ENCODE assay signal across 8 cellular contexts in the genomic region with DNA sequence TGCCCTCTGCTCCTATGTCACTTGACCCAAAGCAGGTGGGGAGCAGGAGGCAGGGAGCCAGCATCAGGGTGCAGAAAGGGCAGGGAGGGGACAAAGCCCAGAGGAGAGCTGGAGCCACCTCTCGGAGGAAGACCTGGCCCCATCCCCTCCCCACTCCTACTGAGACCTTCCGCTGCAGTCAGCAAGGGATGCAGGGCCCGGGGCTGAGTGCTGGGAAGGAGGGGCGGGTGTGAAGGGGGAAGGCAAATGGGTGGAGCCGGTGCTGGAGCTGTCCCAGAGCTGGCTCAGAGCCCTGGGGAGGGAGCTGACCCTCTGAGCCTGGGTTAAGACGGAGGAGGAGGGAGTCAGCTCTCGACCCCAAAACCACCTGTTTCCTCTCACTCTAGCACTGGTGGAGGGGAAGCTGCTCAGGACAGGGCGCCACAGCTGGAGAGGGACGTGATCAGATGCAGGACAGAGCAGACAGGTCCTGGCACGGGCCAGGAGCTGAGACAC. TPM values are rescaled to one million over a fixed set of nuclear protein-coding genes. Genes with fewer than 3 reads are reported as not detected.
A peak's percentile ranks its signal among the peaks of the same experiment; 100 is the strongest.
DNase-seq lines count a peak whose midpoint lies in the region; ATAC-seq and TF ChIP-seq lines count a peak whose summit lies in the region.

No MANE protein-coding gene starts in this region.

- H3K4me1 Mint-ChIP-seq in natural killer cell: peaks cover 6 to 7% of the 10 kb centered on the region in 2 donors
- H3K4me1 Mint-ChIP-seq in natural killer cell treated with Interleukin-12 subunit alpha and Interleukin-12 subunit beta and Interleukin-15 and Interleukin-18, amount 100 ng/mL, for 72 hours (ENCODE audit: low read depth in 2 of 2): peaks cover 0 to 14% of the 10 kb centered on the region in 2 donors
- peaks cover 40% of the 10 kb centered on the region for H3K4me1 Mint-ChIP-seq in neural crest cell
- peaks cover 2% of the 10 kb centered on the region for H3K4me1 Mint-ChIP-seq in T-helper 17 cell
- no peaks in the 10 kb centered on the region for H3K4me1 Mint-ChIP-seq in CD4-positive, alpha-beta memory T cell

- no peaks in the 10 kb centered on the region for H3K27me3 Mint-ChIP-seq in natural killer cell (ENCODE audit: low read depth in 2 of 2)
- H3K27me3 Mint-ChIP-seq in natural killer cell treated with Interleukin-12 subunit alpha and Interleukin-12 subunit beta and Interleukin-15 and Interleukin-18, amount 100 ng/mL, for 72 hours: no peaks in the 10 kb centered on the region
- H3K27me3 Mint-ChIP-seq in neural crest cell (ENCODE audit: low read depth): peaks cover 6% of the 10 kb centered on the region
- no peaks in the 10 kb centered on the region for H3K27me3 Mint-ChIP-seq in T-helper 17 cell
- no peaks in the 10 kb centered on the region for H3K27me3 Mint-ChIP-seq in CD4-positive, alpha-beta memory T cell

- no peaks in the 10 kb centered on the region for H3K9me3 ChIP-seq in T-helper 17 cell (ENCODE audit: control insufficient read depth, low read length, poor library complexity, severe bottlenecking)
- H3K9me3 ChIP-seq in CD4-positive, alpha-beta memory T cell (ENCODE audit: control insufficient read depth in 1 of 2, low read length in 2 of 2): no peaks in the 10 kb centered on the region

- TF ChIP-seq CTCF in natural killer cell (IDR thresholded peaks at IDR 0.05) (no peak), fibroblast of pulmonary artery (IDR thresholded peaks at IDR 0.05; ENCODE audit: low read length, missing control alignments) (no peak), neural crest cell (conservative IDR thresholded peaks at IDR 0.05) (no peak)

- H3K4me1 ChIP-seq in CD4-positive, alpha-beta memory T cell (ENCODE audit: insufficient read depth, low read length): no peaks in the 10 kb centered on the region

- DNase-seq in natural killer cell (no peak), fibroblast of pulmonary artery (ENCODE audit: low read depth) (peak; percentile 69), neural crest cell (ENCODE audit: low read depth, low spot score) (no peak), cerebellar cortex (ENCODE audit: low spot score) (no peak), T-helper 17 cell (no peak)
- no peak for DNase-seq in natural killer cell treated with Interleukin-12 subunit alpha and Interleukin-12 subunit beta and Interleukin-15 and Interleukin-18, amount 100 ng/mL, for 72 hours (ENCODE audit: low spot score)
- DNase-seq in CD4-positive, alpha-beta memory T cell: no peak

- H3K27ac Mint-ChIP-seq in natural killer cell (peak overlapping the region; percentile 36 to 54), neural crest cell (ENCODE audit: unreplicated experiment) (peak overlapping the region; percentile 92), T-helper 17 cell (no peak overlapping the region)
- no peak overlapping the region for H3K27ac Mint-ChIP-seq in natural killer cell treated with Interleukin-12 subunit alpha and Interleukin-12 subunit beta and Interleukin-15 and Interleukin-18, amount 100 ng/mL, for 72 hours
- no peak overlapping the region for H3K27ac Mint-ChIP-seq in CD4-positive, alpha-beta memory T cell

- H3K27me3 ChIP-seq in CD4-positive, alpha-beta memory T cell (ENCODE audit: insufficient read depth, low read length): no peaks in the 10 kb centered on the region

- H3K36me3 ChIP-seq in CD4-positive, alpha-beta memory T cell (ENCODE audit: insufficient read depth, low read length): peaks cover 16% of the 10 kb centered on the region

- no peaks in the 10 kb centered on the region for H3K9me3 Mint-ChIP-seq in natural killer cell
- H3K9me3 Mint-ChIP-seq in natural killer cell treated with Interleukin-12 subunit alpha and Interleukin-12 subunit beta and Interleukin-15 and Interleukin-18, amount 100 ng/mL, for 72 hours: no peaks in the 10 kb centered on the region
- no peaks in the 10 kb centered on the region for H3K9me3 Mint-ChIP-seq in neural crest cell
- no peaks in the 10 kb centered on the region for H3K9me3 Mint-ChIP-seq in CD4-positive, alpha-beta memory T cell

- H3K4me3 Mint-ChIP-seq in natural killer cell: no peak overlapping the region
- no peak overlapping the region for H3K4me3 Mint-ChIP-seq in natural killer cell treated with Interleukin-12 subunit alpha and Interleukin-12 subunit beta and Interleukin-15 and Interleukin-18, amount 100 ng/mL, for 72 hours
- H3K4me3 Mint-ChIP-seq in neural crest cell: no peak overlapping the region
- no peak overlapping the region for H3K4me3 Mint-ChIP-seq in T-helper 17 cell
- H3K4me3 Mint-ChIP-seq in CD4-positive, alpha-beta memory T cell: no peak overlapping the region

- H3K4me3 ChIP-seq in fibroblast of pulmonary artery (replicated peaks; ENCODE audit: low read depth, low read length): no peak overlapping the region
- H3K4me3 ChIP-seq in CD4-positive, alpha-beta memory T cell (ENCODE audit: low read length in 2 of 2): no peak overlapping the region

- H3K27ac ChIP-seq in CD4-positive, alpha-beta memory T cell (ENCODE audit: low read depth, low read length): no peak overlapping the region

- peak in 2 of 3 donors; percentile 34 to 60 for ATAC-seq in natural killer cell
- no peak for ATAC-seq in natural killer cell treated with Interleukin-12 subunit alpha and Interleukin-12 subunit beta and Interleukin-15 and Interleukin-18, amount 100 ng/mL, for 72 hours
- ATAC-seq in T-helper 17 cell: no peak
- no peak for ATAC-seq in GM18517 (IDR thresholded peaks at IDR 0.05; ENCODE audit: unreplicated experiment)

- H3K36me3 Mint-ChIP-seq in natural killer cell: peaks cover 7% of the 10 kb centered on the region
- no peaks in the 10 kb centered on the region for H3K36me3 Mint-ChIP-seq in natural killer cell treated with Interleukin-12 subunit alpha and Interleukin-12 subunit beta and Interleukin-15 and Interleukin-18, amount 100 ng/mL, for 72 hours
- H3K36me3 Mint-ChIP-seq in neural crest cell (ENCODE audit: low read depth): peaks cover 6% of the 10 kb centered on the region
- peaks cover 10% of the 10 kb centered on the region for H3K36me3 Mint-ChIP-seq in T-helper 17 cell (ENCODE audit: low read depth)
- H3K36me3 Mint-ChIP-seq in CD4-positive, alpha-beta memory T cell: peaks cover 31 to 39% of the 10 kb centered on the region in 2 donors

- CTCF ChIA-PET in CD4-positive, alpha-beta memory T cell (lab: Charles Lee; ENCODE audit: partially characterized antibody): interaction anchor here (0.5 to 2.1 kb wide), 3 partner anchors 15 to 205 kb away, joined by 3 to 8 read pairs (median 3); no protein-coding TSS in a partner anchor

- POLR2A ChIA-PET in CD4-positive, alpha-beta memory T cell (lab: Charles Lee; ENCODE audit: partially characterized antibody): interaction anchor here (0.8 kb wide), 1 partner anchor 171 kb away, joined by 3 read pairs; a partner anchor contains a TSS

- intact Hi-C loops in natural killer cell (cut with micrococcal nuclease): no loop called here
- intact Hi-C loops in CD4-positive, alpha-beta memory T cell (cut with micrococcal nuclease): no loop called here

RNA-seq across cellular contexts. Expression of a gene that starts 33.8 kb away (rescaled TPM):
- total RNA-seq in natural killer cell (10 to 100 TPM; 17.4 to 25.7 (median 22.8) TPM), neural crest cell (19.4 and 19.6 TPM in 2 replicates), T-helper 17 cell (10 to 100 TPM; 12.8 to 13.7 TPM)
- total RNA-seq in natural killer cell treated with Interleukin-12 subunit alpha and Interleukin-12 subunit beta and Interleukin-15 and Interleukin-18, amount 100 ng/mL, for 72 hours: 1 to 10 TPM; 5.8 to 9.3 TPM
- total RNA-seq in CD4-positive, alpha-beta memory T cell: 10 to 100 TPM; 20.1 TPM
- 10 to 100 TPM; 16.7 to 17.5 TPM for polyA plus RNA-seq in CD4-positive, alpha-beta memory T cell

RNA-seq across cellular contexts. Expression of a gene that starts 49.8 kb away (rescaled TPM):
- total RNA-seq in natural killer cell (under 1 TPM; 0.02 to 0.10 (median 0.05) TPM), neural crest cell (0.36 and 0.40 TPM in 2 replicates), T-helper 17 cell (under 1 TPM; 0.16 to 0.72 TPM)
- under 1 TPM in 1 of 2 donors, not detected in 1; 0.02 TPM for total RNA-seq in natural killer cell treated with Interleukin-12 subunit alpha and Interleukin-12 subunit beta and Interleukin-15 and Interleukin-18, amount 100 ng/mL, for 72 hours
- under 1 TPM; 0.19 to 0.26 TPM for total RNA-seq in CD4-positive, alpha-beta memory T cell
- polyA plus RNA-seq in CD4-positive, alpha-beta memory T cell: under 1 TPM; 0.04 to 0.22 TPM

Comparison
In these comparisons a context has a peak if more than half of its experiments do, and no peak if none do; other contexts are left out.
1. ATAC-seq: peak in natural killer cell (2 of 3); none in natural killer cell treated with Interleukin-12 subunit alpha and Interleukin-12 subunit beta and Interleukin-15 and Interleukin-18, amount 100 ng/mL, for 72 hours (0 of 2), T-helper 17 cell (single experiment) and GM18517 (single experiment).
2. H3K27ac Mint-ChIP-seq: peak in natural killer cell (2 of 2) and neural crest cell (single experiment); none in natural killer cell treated with Interleukin-12 subunit alpha and Interleukin-12 subunit beta and Interleukin-15 and Interleukin-18, amount 100 ng/mL, for 72 hours (0 of 2), T-helper 17 cell (single experiment) and CD4-positive, alpha-beta memory T cell (0 of 7).